In the genomic region with DNA sequence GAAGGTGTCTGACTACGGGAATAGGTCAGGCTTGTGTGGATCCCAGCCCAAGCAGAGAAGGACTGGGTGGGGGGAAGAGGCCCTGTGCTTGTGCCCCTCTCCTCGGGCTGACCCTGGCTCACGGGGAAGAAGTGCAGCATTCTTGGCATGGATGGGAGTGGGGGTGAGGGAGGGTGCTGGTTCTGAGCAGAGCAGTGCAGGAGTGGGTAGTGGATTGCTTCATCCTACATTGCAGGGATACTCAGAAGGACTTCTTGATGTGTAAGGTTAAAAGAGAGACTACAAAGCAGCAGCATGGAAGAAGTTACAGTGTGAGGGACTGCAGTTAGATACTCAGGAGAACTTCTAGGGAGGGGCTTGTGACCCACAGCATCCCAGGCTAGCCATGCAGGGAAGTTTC, we compare ENCODE assay signal across 12 cellular contexts. TPM values are rescaled to one million over a fixed set of nuclear protein-coding genes. Genes with fewer than 3 reads are reported as not detected.
DNase-seq lines count a peak whose midpoint lies in the region; ATAC-seq and TF ChIP-seq lines count a peak whose summit lies in the region.
"Had no signal": no experiment of that assay in that cellular context is flagged by ENCODE, and none has a peak within 500 bp of the region (broad histone marks: within the 10 kb centered on the region; RNA-seq: fewer than 3 reads in every experiment).

No MANE protein-coding gene starts in this region.

- H3K4me3 ChIP-seq in CD8-positive, alpha-beta T cell (ENCODE audit: low read depth, low read length): no peak overlapping the region
- H3K4me3 ChIP-seq in adrenal gland (no peak overlapping the region), skin epidermis (no peak overlapping the region)

- ATAC-seq in CD8-positive, alpha-beta T cell: no peak
- ATAC-seq in left ventricle myocardium superior: peak; percentile 2
- ATAC-seq in HG02938 (IDR thresholded peaks at IDR 0.05; ENCODE audit: unreplicated experiment): no peak

- H3K4me1 ChIP-seq in CD8-positive, alpha-beta T cell (ENCODE audit: insufficient read depth, low read length): peaks cover 9% of the 10 kb centered on the region
- peaks cover 32 to 69% of the 10 kb centered on the region in 2 donors for H3K4me1 ChIP-seq in adrenal gland (replicated peaks in 1 of 2)

- intact Hi-C loops in CD8-positive, alpha-beta T cell (cut with DNase I, micrococcal nuclease): no loop called here
- intact Hi-C loops in adrenal gland (cut with DNase I) (no loop called here), left ventricle myocardium superior (cut with micrococcal nuclease) (no loop called here)

- H3K27me3 Mint-ChIP-seq in CD8-positive, alpha-beta T cell (ENCODE audit: low read depth): peaks cover 5% of the 10 kb centered on the region

- peak overlapping the region; percentile 55 for H3K4me3 Mint-ChIP-seq in CD8-positive, alpha-beta T cell

- H3K36me3 ChIP-seq in CD8-positive, alpha-beta T cell (ENCODE audit: insufficient read depth, low read length): no peaks in the 10 kb centered on the region
- no peaks in the 10 kb centered on the region for H3K36me3 ChIP-seq in adrenal gland (replicated peaks in 1 of 2)

- no peak for TF ChIP-seq POLR2A in adrenal gland (IDR thresholded peaks at IDR 0.05)

- WGBS in adrenal gland, 4 donors: 25 to 40% (median 29%) methylated on average over 3 of the region's 3 CpGs

- no peaks in the 10 kb centered on the region for H3K9me3 Mint-ChIP-seq in CD8-positive, alpha-beta T cell

- TF ChIP-seq CTCF in CD8-positive, alpha-beta T cell (IDR thresholded peaks at IDR 0.05): no peak
- no peak for TF ChIP-seq CTCF in adrenal gland (IDR thresholded peaks at IDR 0.05)

- H3K36me3 Mint-ChIP-seq in CD8-positive, alpha-beta T cell: no peaks in the 10 kb centered on the region

- no peak overlapping the region for H3K27ac Mint-ChIP-seq in CD8-positive, alpha-beta T cell

- CTCF ChIA-PET in CD8-positive, alpha-beta T cell (lab: Charles Lee): interaction anchor here (0.6 to 1.6 kb wide), 2 partner anchors 142 to 238 kb away, joined by 3 read pairs; no protein-coding TSS in a partner anchor

- H3K9me3 ChIP-seq in CD8-positive, alpha-beta T cell (ENCODE audit: low read length): no peaks in the 10 kb centered on the region
- H3K9me3 ChIP-seq in adrenal gland (replicated peaks in 1 of 3): no peaks in the 10 kb centered on the region

- H3K4me1 Mint-ChIP-seq in CD8-positive, alpha-beta T cell (ENCODE audit: low read depth): peaks cover 17% of the 10 kb centered on the region

- H3K27me3 ChIP-seq in CD8-positive, alpha-beta T cell (ENCODE audit: insufficient read depth, low read length): no peaks in the 10 kb centered on the region
- H3K27me3 ChIP-seq in adrenal gland: no peaks in the 10 kb centered on the region

- DNase-seq in CD8-positive, alpha-beta T cell: no peak
- DNase-seq in adrenal gland (peak in 4 of 7 donors; percentile 23 to 56 (median 40)), left ventricle myocardium superior (no peak), NCI-H82 treated with DMSO at 0.1 percent for 48 hours (lab: John Stamatoyannopoulos, UW; ENCODE audit: unreplicated experiment) (no peak), HT-29 (ENCODE audit: low spot score) (no peak), NCI-H2196 treated with DMSO at 0.1 percent for 48 hours (lab: John Stamatoyannopoulos, UW; ENCODE audit: unreplicated experiment) (no peak)
- DNase-seq: effector memory CD4-positive, alpha-beta T cell; Karpas-422; left cardiac atrium; NCI-H526 treated with DMSO at 0.1 percent for 48 hours had no signal

- POLR2A ChIA-PET in CD8-positive, alpha-beta T cell (lab: Charles Lee): no interaction called here

- no peak overlapping the region for H3K27ac ChIP-seq in CD8-positive, alpha-beta T cell (ENCODE audit: low read depth, low read length)
- peak overlapping the region in 4 of 5 donors; percentile 85 to 95 (median 92) for H3K27ac ChIP-seq in adrenal gland
- H3K27ac ChIP-seq in skin epidermis: peak overlapping the region in 11 of 21 experiments; percentile 56 to 96 (median 89)

RNA-seq across cellular contexts. Expression of a gene that starts 2.1 kb away (rescaled TPM):
- under 1 TPM; 0.30 to 0.33 TPM for total RNA-seq in CD8-positive, alpha-beta T cell
- total RNA-seq in adrenal gland: 10 to 100 TPM; 16.4 to 71.9 (median 29.3) TPM
- 10 to 100 TPM; 15.8 to 26.9 (median 17.8) TPM for polyA plus RNA-seq in adrenal gland
- total RNA-seq in left ventricle myocardium superior: 70.3 TPM
- total RNA-seq in HT-29 (2014; rRNA removed; shearing (Covaris generic)): 326 and 391 TPM in 2 replicates

Comparison
In these comparisons a context has a peak if more than half of its experiments do, and no peak if none do; other contexts are left out.
1. DNase-seq: peak in adrenal gland (4 of 7); none in CD8-positive, alpha-beta T cell (0 of 7), left ventricle myocardium superior (single experiment), NCI-H82 treated with DMSO at 0.1 percent for 48 hours (single experiment), HT-29 (single experiment) and NCI-H2196 treated with DMSO at 0.1 percent for 48 hours (single experiment).
2. RNA of a gene that starts 2.1 kb away (total RNA-seq): 326 to 391 TPM in HT-29, 70.3 TPM in left ventricle myocardium superior (single experiment) and 16.4 to 71.9 TPM in adrenal gland; 0.30 to 0.33 TPM in CD8-positive, alpha-beta T cell; every median in the first group is over 10 times any median in the second.